23 cellular contexts compared by ENCODE assay signal in the genomic region with DNA sequence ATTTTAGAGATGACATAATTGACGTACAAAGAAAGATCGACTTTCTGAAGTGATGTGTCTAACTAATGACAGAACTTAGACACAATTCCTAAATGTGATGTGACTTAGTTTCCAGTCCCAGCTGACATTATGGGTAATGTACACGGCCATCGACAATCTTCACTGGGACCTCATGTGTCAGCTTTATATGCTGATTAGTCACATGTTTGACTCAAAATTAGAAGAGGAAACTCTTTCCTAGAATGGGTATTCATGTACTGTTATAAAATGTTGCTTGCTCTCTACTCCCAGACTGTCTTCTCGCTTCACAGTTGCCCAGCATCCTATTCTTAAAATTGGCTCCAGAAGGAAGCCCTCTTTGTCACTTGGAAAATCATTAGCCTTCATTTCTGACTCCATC.
"Had no signal": no experiment of that assay in that cellular context is flagged by ENCODE, and none has a peak within 500 bp of the region (broad histone marks: within the 10 kb centered on the region; RNA-seq: fewer than 3 reads in every experiment).

No MANE protein-coding gene starts in this region.

- H3K27me3 ChIP-seq: brain microvascular endothelial cell, gastrocnemius medialis, left lung, spleen, vagina had no signal

- H3K36me3 ChIP-seq: brain microvascular endothelial cell, gastrocnemius medialis, left lung, spleen, vagina had no signal

- ATAC-seq: esophagus mucosa; gastrocnemius medialis; left lung; SK-N-SH treated with all-trans-retinoic acid at 6 μM for 48 hours; stimulated activated naive CD8-positive, alpha-beta T cell treated with anti-CD3 and anti-CD28 coated beads, Interleukin-15, amount 100 ng/mL, for 72 hours had no signal

- H3K27ac ChIP-seq: brain microvascular endothelial cell, gastrocnemius medialis, left lung, spleen, vagina had no signal

- H3K4me1 Mint-ChIP-seq: nephron progenitor cell had no signal

- H3K4me3 Mint-ChIP-seq: nephron progenitor cell; stimulated activated naive CD8-positive, alpha-beta T cell treated with anti-CD3 and anti-CD28 coated beads, Interleukin-15, amount 100 ng/mL, for 72 hours had no signal

- H3K4me3 ChIP-seq: gastrocnemius medialis, left lung, spleen, vagina had no signal

- H3K9me3 ChIP-seq: gastrocnemius medialis, left lung, vagina had no signal

- H3K27ac Mint-ChIP-seq: activated T-helper 2 cell treated with anti-CD3 and anti-CD28 coated beads, Interferon-gamma antibody, Interleukin-2, Interleukin-4, amounts not matched to agents 10 μg/mL and 5 μg/mL and 100 μg/mL, durations not matched to agents 14 hours and 24 hours and 36 hours; nephron progenitor cell; stimulated activated naive CD8-positive, alpha-beta T cell treated with anti-CD3 and anti-CD28 coated beads, Interleukin-15, amount 100 ng/mL, for 72 hours had no signal

- H3K4me1 ChIP-seq: gastrocnemius medialis, left lung, spleen, vagina had no signal

- H3K27me3 Mint-ChIP-seq: stimulated activated naive CD8-positive, alpha-beta T cell treated with anti-CD3 and anti-CD28 coated beads, Interleukin-15, amount 100 ng/mL, for 72 hours had no signal

- DNase-seq: activated CD4-positive, CD25-positive, alpha-beta regulatory T cell treated with anti-CD3 and anti-CD28 coated beads, Interleukin-2, amount 50 U/mL, for 72 hours; activated CD8-positive, alpha-beta memory T cell treated with anti-CD3 and anti-CD28 coated beads, Interleukin-2, amount 50 U/mL, for 4 hours; aorta; brain microvascular endothelial cell; effector CD4-positive, alpha-beta T cell; gastrocnemius medialis; head of caudate nucleus; left lung; midbrain; nephron progenitor cell; nucleus accumbens; posterior cingulate gyrus; retina; SIG-M5; spleen; stimulated activated naive CD8-positive, alpha-beta T cell treated with anti-CD3 and anti-CD28 coated beads, Interleukin-15, amount 100 ng/mL, for 72 hours; T-helper 1 cell; T1000; trophoblast cell had no signal
